In the genomic region with DNA sequence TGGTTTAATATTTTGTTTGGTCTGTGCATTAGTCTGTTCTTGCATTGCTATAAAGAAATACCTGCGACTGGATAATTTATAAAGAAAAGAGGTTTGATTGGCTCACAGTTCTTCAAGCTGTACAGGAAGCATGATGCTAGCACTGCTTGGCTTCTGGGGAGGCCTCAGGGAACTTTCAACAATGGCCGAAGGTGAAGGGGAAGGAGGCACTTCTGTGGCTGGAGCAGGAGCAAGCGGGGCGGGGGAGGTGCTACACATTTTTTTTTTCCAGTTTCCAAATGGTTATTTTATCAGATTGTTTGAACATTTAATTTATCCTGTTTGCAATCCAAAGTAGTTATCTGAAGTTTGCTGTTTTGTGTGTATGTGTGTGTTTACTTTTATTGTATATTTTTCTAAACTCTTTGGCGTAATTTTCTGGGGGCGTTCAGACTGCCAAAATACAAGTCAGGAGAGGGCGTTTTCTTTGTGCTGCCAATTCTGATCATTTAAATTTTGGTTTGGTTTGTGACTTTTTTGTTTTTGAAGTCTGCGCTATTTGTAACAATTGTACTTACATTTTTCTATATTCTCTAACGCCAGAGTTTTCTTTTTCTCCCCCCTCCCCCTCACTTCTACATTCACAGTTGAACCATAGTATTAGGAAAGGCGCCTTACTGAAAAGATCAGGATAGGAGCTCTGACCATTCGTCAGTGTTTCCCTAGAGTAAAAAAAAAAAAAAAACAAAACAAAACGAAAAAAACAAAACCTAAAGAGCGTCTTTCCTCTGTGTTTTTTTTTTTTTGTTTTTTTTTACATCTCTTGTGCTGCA, we compare ENCODE assay signal across 16 cellular contexts. TPM values are rescaled to one million over a fixed set of nuclear protein-coding genes. Genes with fewer than 3 reads are reported as not detected.
DNase-seq lines count a peak whose midpoint lies in the region; ATAC-seq and TF ChIP-seq lines count a peak whose summit lies in the region.
"Had no signal": no experiment of that assay in that cellular context is flagged by ENCODE, and none has a peak within 500 bp of the region (broad histone marks: within the 10 kb centered on the region; RNA-seq: fewer than 3 reads in every experiment).

No MANE protein-coding gene starts in this region.

- DNase-seq in GM23248 (no peak), choroid plexus epithelial cell (ENCODE audit: low read depth) (peak; percentile 11), mesendoderm (peak; percentile 44), DMS 273 (lab: John Stamatoyannopoulos, UW; ENCODE audit: unreplicated experiment) (no peak), esophagus muscularis mucosa (ENCODE audit: extremely low spot score) (no peak)
- DNase-seq in activated CD4-positive, alpha-beta T cell treated with anti-CD3 and anti-CD28 coated beads for 1 hour: no peak
- no peak for DNase-seq in stimulated activated naive B cell treated with anti-CD40 and anti-IgM and Interleukin-4, amounts not matched to agents 10 μg/mL and 1 μg/mL and 100 μg/mL, for 72 hours
- DNase-seq: CD4-positive, alpha-beta memory T cell; DND-41; GF-D8; H7; NCI-H1048; NCI-H345; PC-9 had no signal

- peaks cover 5 to 6% of the 10 kb centered on the region in 2 donors for H3K4me1 Mint-ChIP-seq in stimulated activated naive B cell treated with anti-CD40 and anti-IgM and Interleukin-4, amounts not matched to agents 10 μg/mL and 1 μg/mL and 100 μg/mL, for 72 hours

- intact Hi-C loops in esophagus muscularis mucosa (cut with DNase I): no loop called here

- H2AK5ac ChIP-seq in mesendoderm (ENCODE audit: low read length): no peak overlapping the region

- no peak overlapping the region for H4K5ac ChIP-seq in mesendoderm (ENCODE audit: low read length)

- no peak overlapping the region for H3K27ac Mint-ChIP-seq in stimulated activated naive B cell treated with anti-CD40 and anti-IgM and Interleukin-4, amounts not matched to agents 10 μg/mL and 1 μg/mL and 100 μg/mL, for 72 hours
- H3K27ac Mint-ChIP-seq: B cell; CD4-positive, alpha-beta memory T cell had no signal

- no peak overlapping the region for H3K4me3 ChIP-seq in GM23248
- H3K4me3 ChIP-seq in HUES64 (ENCODE audit: low read length): 0 out of 2 replicates have a peak overlapping the region, but pooled peaks have one; percentile 26
- peak overlapping the region; percentile 52 for H3K4me3 ChIP-seq in choroid plexus epithelial cell (ENCODE audit: low read depth, low read length)
- H3K4me3 ChIP-seq in mesendoderm (ENCODE audit: low read length): no peak overlapping the region
- H3K4me3 ChIP-seq in esophagus muscularis mucosa: peak overlapping the region in 1 of 4 donors; percentile 49
- H3K4me3 ChIP-seq: PC-9 had no signal

- H4K8ac ChIP-seq in mesendoderm (ENCODE audit: low read depth, low read length): no peak overlapping the region

- H3K36me3 ChIP-seq in GM23248 (ENCODE audit: low read depth) (no peaks in the 10 kb centered on the region), HUES64 (ENCODE audit: insufficient read depth, low read length) (no peaks in the 10 kb centered on the region), mesendoderm (ENCODE audit: control insufficient read depth, insufficient read depth, low read length) (no peaks in the 10 kb centered on the region), esophagus muscularis mucosa (no peaks in the 10 kb centered on the region)

- H3K4me2 ChIP-seq in GM23248 (ENCODE audit: unreplicated experiment) (no peak overlapping the region), mesendoderm (ENCODE audit: low read length) (no peak overlapping the region)
- H3K4me2 ChIP-seq: PC-9 had no signal

- ATAC-seq in stimulated activated naive B cell treated with anti-CD40 and anti-IgM and Interleukin-4, amounts not matched to agents 10 μg/mL and 1 μg/mL and 100 μg/mL, for 72 hours (replicated peaks): no peak

- H3K4me1 ChIP-seq in GM23248 (ENCODE audit: insufficient read depth) (peaks cover 5% of the 10 kb centered on the region; the same call in 1 of the 2 replicates), HUES64 (ENCODE audit: insufficient read depth, low read length) (peaks cover 17% of the 10 kb centered on the region; the same call in 1 of the 2 replicates), mesendoderm (ENCODE audit: control insufficient read depth, low read depth, low read length) (no peaks in the 10 kb centered on the region), esophagus muscularis mucosa (no peaks in the 10 kb centered on the region)

- no peak overlapping the region for H3K18ac ChIP-seq in mesendoderm (ENCODE audit: low read length)

- no peak overlapping the region for H2BK5ac ChIP-seq in mesendoderm (ENCODE audit: low read length)

- H3K79me1 ChIP-seq in mesendoderm (ENCODE audit: low read length): no peaks in the 10 kb centered on the region

- in situ Hi-C loops in GM23248 (cut with MboI): no loop called here

- H3K9me3 Mint-ChIP-seq in stimulated activated naive B cell treated with anti-CD40 and anti-IgM and Interleukin-4, amounts not matched to agents 10 μg/mL and 1 μg/mL and 100 μg/mL, for 72 hours: peaks cover 1 to 4% of the 10 kb centered on the region in 2 donors

- peak overlapping the region; percentile 25 for H3K56ac ChIP-seq in mesendoderm (ENCODE audit: low read length)

- 0 out of 2 replicates have a peak overlapping the region, but pooled peaks have one; percentile 14 for H2AFZ ChIP-seq in GM23248
- H2AFZ ChIP-seq: PC-9 had no signal

- H3K79me2 ChIP-seq in GM23248 (ENCODE audit: insufficient read depth): no peaks in the 10 kb centered on the region
- no peaks in the 10 kb centered on the region for H3K79me2 ChIP-seq in mesendoderm (ENCODE audit: control insufficient read depth, insufficient read depth, low read length)

- H3K27ac ChIP-seq in GM23248 (no peak overlapping the region), HUES64 (ENCODE audit: low read depth, low read length) (no peak overlapping the region), mesendoderm (ENCODE audit: low read depth, low read length) (no peak overlapping the region), esophagus muscularis mucosa (replicated peaks in 1 of 4) (no peak overlapping the region)
- H3K27ac ChIP-seq: PC-9 had no signal

- WGBS in GM23248 (ENCODE audit: low coverage in 1 of 2, low lambda C conversion rate in 2 of 2, missing lambda C conversion rate in 2 of 2), 2 experiments: 54% methylated on average over 13 of the region's 13 CpGs
- 84% methylated on average over 11 of the region's 13 CpGs for WGBS in HUES64
- WGBS in mesendoderm (ENCODE audit: extremely low coverage, insufficient coverage, low lambda C conversion rate): no CpG with 5 or more reads among the region's 13 CpGs
- 67% methylated on average over 13 of the region's 13 CpGs for WGBS in esophagus muscularis mucosa

- no peaks in the 10 kb centered on the region for H3K9me3 ChIP-seq in GM23248 (ENCODE audit: low read depth)
- H3K9me3 ChIP-seq in HUES64 (ENCODE audit: insufficient read depth, low read depth, low read length): peaks cover 13% of the 10 kb centered on the region
- H3K9me3 ChIP-seq in esophagus muscularis mucosa: no peaks in the 10 kb centered on the region

- no peak for TF ChIP-seq POLR2A in esophagus muscularis mucosa (IDR thresholded peaks at IDR 0.05; ENCODE audit: low read depth)

- no peak overlapping the region for H2BK15ac ChIP-seq in mesendoderm (replicated peaks; ENCODE audit: low read depth)

- no peaks in the 10 kb centered on the region for H3K36me3 Mint-ChIP-seq in stimulated activated naive B cell treated with anti-CD40 and anti-IgM and Interleukin-4, amounts not matched to agents 10 μg/mL and 1 μg/mL and 100 μg/mL, for 72 hours
- H3K36me3 Mint-ChIP-seq: CD4-positive, alpha-beta memory T cell had no signal

- no peaks in the 10 kb centered on the region for H4K20me1 ChIP-seq in GM23248 (ENCODE audit: insufficient read depth)

- no peaks in the 10 kb centered on the region for H3K9me2 ChIP-seq in GM23248 (ENCODE audit: insufficient read depth)

- H3K4ac ChIP-seq in mesendoderm (ENCODE audit: low read depth, low read length): no peak overlapping the region

- no peak overlapping the region for H3K23ac ChIP-seq in mesendoderm (ENCODE audit: low read length)

- peaks cover 32 to 56% of the 10 kb centered on the region in 2 donors for H3K27me3 Mint-ChIP-seq in stimulated activated naive B cell treated with anti-CD40 and anti-IgM and Interleukin-4, amounts not matched to agents 10 μg/mL and 1 μg/mL and 100 μg/mL, for 72 hours

- H3K9ac ChIP-seq in GM23248 (no peak overlapping the region), HUES64 (ENCODE audit: low read depth, low read length) (0 out of 2 replicates have a peak overlapping the region, but pooled peaks have one; percentile 15), mesendoderm (ENCODE audit: low read length) (no peak overlapping the region)

- H3K4me3 Mint-ChIP-seq in stimulated activated naive B cell treated with anti-CD40 and anti-IgM and Interleukin-4, amounts not matched to agents 10 μg/mL and 1 μg/mL and 100 μg/mL, for 72 hours: no peak overlapping the region
- H3K4me3 Mint-ChIP-seq: B cell had no signal

- TF ChIP-seq EP300 in esophagus muscularis mucosa (IDR thresholded peaks at IDR 0.05): no peak

- H2BK120ac ChIP-seq in mesendoderm (ENCODE audit: low read depth, low read length): no peak overlapping the region

- H3F3A ChIP-seq in GM23248 (ENCODE audit: insufficient read depth): no peaks in the 10 kb centered on the region

- TF ChIP-seq CTCF in choroid plexus epithelial cell (conservative IDR thresholded peaks at IDR 0.05; ENCODE audit: low read depth, low read length) (no peak), esophagus muscularis mucosa (IDR thresholded peaks at IDR 0.05) (no peak)

- H3K27me3 ChIP-seq in GM23248 (replicated peaks; ENCODE audit: insufficient read depth) (peaks cover 20% of the 10 kb centered on the region), HUES64 (ENCODE audit: insufficient read depth, low read length) (no peaks in the 10 kb centered on the region), mesendoderm (ENCODE audit: insufficient read depth, low read length, poor library complexity) (no peaks in the 10 kb centered on the region), esophagus muscularis mucosa (peaks cover 0 to 19% (median 0%) of the 10 kb centered on the region in 4 donors)

RNA-seq across cellular contexts. Expression of a gene that starts 58.5 kb away (rescaled TPM):
- total RNA-seq in GM23248 (2014; rRNA removed; shearing (Covaris generic)): 8.6 and 11.3 TPM in 2 replicates
- 3.5 and 3.6 TPM in 2 replicates for polyA plus RNA-seq in GM23248 (2016; fragmentation: Nextera tagmentation; extraction: Ambion mirVana)
- 3.3 TPM for polyA plus RNA-seq in HUES64 (2013, experiment 1 of 2)
- polyA plus RNA-seq in HUES64 (2013, experiment 2 of 2): 4.9 TPM
- 2.9 TPM for polyA plus RNA-seq in mesendoderm (2013, experiment 1 of 2)
- 2.6 TPM for polyA plus RNA-seq in mesendoderm (2013, experiment 2 of 2)
- 10 to 100 TPM in 3 of 4 donors, 1 to 10 TPM in 1; 8.4 to 12.2 (median 11.9) TPM for total RNA-seq in esophagus muscularis mucosa

Comparison
In these comparisons a context has a peak if more than half of its experiments do, and no peak if none do; other contexts are left out.
1. DNase-seq: peak in choroid plexus epithelial cell (single experiment) and mesendoderm (single experiment); none in GM23248 (single experiment), DMS 273 (single experiment), esophagus muscularis mucosa (single experiment), activated CD4-positive, alpha-beta T cell treated with anti-CD3 and anti-CD28 coated beads for 1 hour (single experiment) and stimulated activated naive B cell treated with anti-CD40 and anti-IgM and Interleukin-4, amounts not matched to agents 10 μg/mL and 1 μg/mL and 100 μg/mL, for 72 hours (single experiment).
2. H3K4me3 ChIP-seq: peak in HUES64 (single experiment) and choroid plexus epithelial cell (single experiment); none in GM23248 (single experiment) and mesendoderm (single experiment).